ENCODE assay signal across 1 cellular context in the genomic region with DNA sequence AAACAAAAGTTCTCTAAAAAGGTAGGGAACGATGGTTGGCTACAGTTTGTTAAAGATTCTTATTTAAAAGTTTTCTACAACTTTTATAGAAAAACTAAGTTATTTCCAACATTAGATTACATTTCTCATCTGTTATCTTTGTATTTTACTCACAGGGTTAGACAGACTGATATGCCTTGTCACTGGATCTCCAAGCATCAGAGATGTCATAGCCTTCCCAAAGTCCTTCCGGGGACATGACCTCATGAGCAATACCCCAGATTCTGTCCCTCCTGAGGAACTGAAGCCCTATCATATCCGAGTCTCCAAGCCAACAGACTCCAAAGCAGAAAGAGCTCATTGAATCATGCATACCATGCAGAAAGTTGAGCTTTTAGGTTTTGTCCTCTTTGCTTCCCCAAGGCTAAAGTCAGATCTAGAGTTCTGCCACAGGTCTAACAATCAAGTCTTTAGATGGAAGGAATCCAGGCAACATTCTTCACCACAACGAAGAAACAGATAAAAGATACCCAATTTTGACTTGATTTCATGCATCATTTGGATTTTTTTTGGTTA.
TF ChIP-seq lines count a peak whose summit lies in the region.

No MANE protein-coding gene starts in this region.

TF ChIP-seq in A549, 52 proteins besides CTCF, POLR2A, EP300 and RAD21:
- TF ChIP-seq ZC3H11A (IDR thresholded peaks at IDR 0.05) (no peak), CHD2 (IDR thresholded peaks at IDR 0.05; ENCODE audit: low read length, partially characterized antibody) (no peak), ESRRA (IDR thresholded peaks at IDR 0.05; ENCODE audit: borderline replicate concordance, low read length) (no peak), ZNF302 (CRISPR knock-in tag; IDR thresholded peaks at IDR 0.05) (no peak), FOSB (CRISPR knock-in tag; IDR thresholded peaks at IDR 0.05) (no peak), KDM5A (IDR thresholded peaks at IDR 0.05) (no peak), RNF2 (IDR thresholded peaks at IDR 0.05; ENCODE audit: borderline replicate concordance, low read depth) (no peak), EHMT2 (IDR thresholded peaks at IDR 0.05; ENCODE audit: low read depth) (no peak)
- TF ChIP-seq, protein P1, sequence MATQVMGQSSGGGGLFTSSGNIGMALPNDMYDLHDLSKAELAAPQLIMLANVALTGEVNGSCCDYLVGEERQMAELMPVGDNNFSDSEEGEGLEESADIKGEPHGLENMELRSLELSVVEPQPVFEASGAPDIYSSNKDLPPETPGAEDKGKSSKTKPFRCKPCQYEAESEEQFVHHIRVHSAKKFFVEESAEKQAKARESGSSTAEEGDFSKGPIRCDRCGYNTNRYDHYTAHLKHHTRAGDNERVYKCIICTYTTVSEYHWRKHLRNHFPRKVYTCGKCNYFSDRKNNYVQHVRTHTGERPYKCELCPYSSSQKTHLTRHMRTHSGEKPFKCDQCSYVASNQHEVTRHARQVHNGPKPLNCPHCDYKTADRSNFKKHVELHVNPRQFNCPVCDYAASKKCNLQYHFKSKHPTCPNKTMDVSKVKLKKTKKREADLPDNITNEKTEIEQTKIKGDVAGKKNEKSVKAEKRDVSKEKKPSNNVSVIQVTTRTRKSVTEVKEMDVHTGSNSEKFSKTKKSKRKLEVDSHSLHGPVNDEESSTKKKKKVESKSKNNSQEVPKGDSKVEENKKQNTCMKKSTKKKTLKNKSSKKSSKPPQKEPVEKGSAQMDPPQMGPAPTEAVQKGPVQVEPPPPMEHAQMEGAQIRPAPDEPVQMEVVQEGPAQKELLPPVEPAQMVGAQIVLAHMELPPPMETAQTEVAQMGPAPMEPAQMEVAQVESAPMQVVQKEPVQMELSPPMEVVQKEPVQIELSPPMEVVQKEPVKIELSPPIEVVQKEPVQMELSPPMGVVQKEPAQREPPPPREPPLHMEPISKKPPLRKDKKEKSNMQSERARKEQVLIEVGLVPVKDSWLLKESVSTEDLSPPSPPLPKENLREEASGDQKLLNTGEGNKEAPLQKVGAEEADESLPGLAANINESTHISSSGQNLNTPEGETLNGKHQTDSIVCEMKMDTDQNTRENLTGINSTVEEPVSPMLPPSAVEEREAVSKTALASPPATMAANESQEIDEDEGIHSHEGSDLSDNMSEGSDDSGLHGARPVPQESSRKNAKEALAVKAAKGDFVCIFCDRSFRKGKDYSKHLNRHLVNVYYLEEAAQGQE (IDR thresholded peaks at IDR 0.05): no peak
- TF ChIP-seq, protein P2, sequence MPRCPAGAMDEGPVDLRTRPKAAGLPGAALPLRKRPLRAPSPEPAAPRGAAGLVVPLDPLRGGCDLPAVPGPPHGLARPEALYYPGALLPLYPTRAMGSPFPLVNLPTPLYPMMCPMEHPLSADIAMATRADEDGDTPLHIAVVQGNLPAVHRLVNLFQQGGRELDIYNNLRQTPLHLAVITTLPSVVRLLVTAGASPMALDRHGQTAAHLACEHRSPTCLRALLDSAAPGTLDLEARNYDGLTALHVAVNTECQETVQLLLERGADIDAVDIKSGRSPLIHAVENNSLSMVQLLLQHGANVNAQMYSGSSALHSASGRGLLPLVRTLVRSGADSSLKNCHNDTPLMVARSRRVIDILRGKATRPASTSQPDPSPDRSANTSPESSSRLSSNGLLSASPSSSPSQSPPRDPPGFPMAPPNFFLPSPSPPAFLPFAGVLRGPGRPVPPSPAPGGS (IDR thresholded peaks at IDR 0.05): no peak
